26 cellular contexts compared by ENCODE assay signal in the genomic region with DNA sequence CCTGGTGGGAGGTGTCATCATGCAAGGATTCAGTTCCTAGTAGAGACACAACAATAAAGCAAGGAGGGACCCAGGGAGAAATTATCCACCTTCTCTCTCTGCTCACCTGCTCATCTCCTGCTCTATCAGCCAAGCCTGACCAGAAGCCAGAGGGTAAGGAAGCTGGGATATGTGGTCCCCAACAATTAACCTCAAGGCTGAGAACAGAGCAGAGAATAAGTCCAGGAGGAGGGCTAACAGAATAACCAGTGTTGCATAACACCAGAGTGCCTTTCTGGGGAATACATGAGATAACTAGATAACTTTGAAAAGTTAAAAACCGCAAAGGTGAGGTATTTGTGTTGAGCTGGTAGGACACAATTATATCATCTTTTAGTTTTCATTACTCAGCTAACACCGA.
"Had no signal": no experiment of that assay in that cellular context is flagged by ENCODE, and none has a peak within 500 bp of the region (broad histone marks: within the 10 kb centered on the region; RNA-seq: fewer than 3 reads in every experiment).

No MANE protein-coding gene starts in this region.

- H3K4me3 ChIP-seq: left lung, lower lobe of right lung, pancreas, skin epidermis, stomach, testis, thyroid gland, transverse colon, upper lobe of left lung, vagina had no signal

- DNase-seq: hippocampal formation; kidney glomerular epithelial cell; left colon; left lung; lower lobe of right lung; mesendoderm; naive B cell; natural killer cell; pancreas; retina; right cardiac atrium; stimulated activated CD4-positive, alpha-beta T cell treated with anti-CD3 and anti-CD28 coated beads, Interleukin-12 subunit alpha, Interleukin-12 subunit beta, amount 100 ng/mL, for 4 hours; stimulated activated CD4-positive, alpha-beta T cell treated with anti-CD3 and anti-CD28 coated beads, Interleukin-15, amount 100 ng/mL, for 24 hours; stimulated activated CD4-positive, alpha-beta T cell treated with anti-CD3 and anti-CD28 coated beads, Interleukin-2, amount 100 ng/mL, for 24 hours; stimulated activated CD4-positive, alpha-beta T cell treated with anti-CD3 and anti-CD28 coated beads, Interleukin-4, amount 100 ng/mL, for 1 hour; stimulated activated naive B cell treated with anti-CD40 and anti-IgM and Interleukin-4, amounts not matched to agents 10 μg/mL and 1 μg/mL and 100 μg/mL, for 72 hours; stimulated activated naive CD8-positive, alpha-beta T cell treated with anti-CD3 and anti-CD28 coated beads, Interleukin-15, Interleukin-2, amounts not matched to agents 100 U/mL and 50 U/mL, for 24 hours; stomach; testis; thyroid gland; transverse colon; upper lobe of left lung had no signal

- H3K9me3 Mint-ChIP-seq: natural killer cell had no signal

- H3K27ac Mint-ChIP-seq: mesothelial cell of epicardium; naive B cell; natural killer cell; stimulated activated naive B cell treated with anti-CD40 and anti-IgM and Interleukin-4, amounts not matched to agents 10 μg/mL and 1 μg/mL and 100 μg/mL, for 72 hours had no signal

- H3K4me3 Mint-ChIP-seq: mesothelial cell of epicardium; naive B cell; natural killer cell; stimulated activated naive B cell treated with anti-CD40 and anti-IgM and Interleukin-4, amounts not matched to agents 10 μg/mL and 1 μg/mL and 100 μg/mL, for 72 hours had no signal

- H3K27me3 ChIP-seq: left lung, pancreas, testis, thyroid gland, transverse colon, upper lobe of left lung, vagina had no signal

- H3K36me3 Mint-ChIP-seq: mesothelial cell of epicardium; naive B cell; natural killer cell; stimulated activated naive B cell treated with anti-CD40 and anti-IgM and Interleukin-4, amounts not matched to agents 10 μg/mL and 1 μg/mL and 100 μg/mL, for 72 hours had no signal

- ATAC-seq: left colon; left lung; lower lobe of right lung; natural killer cell; pancreas; right cardiac atrium; sciatic nerve; stimulated activated naive B cell treated with anti-CD40 and anti-IgM and Interleukin-4, amounts not matched to agents 10 μg/mL and 1 μg/mL and 100 μg/mL, for 72 hours; stimulated activated naive CD8-positive, alpha-beta T cell treated with anti-CD3 and anti-CD28 coated beads, Interleukin-15, Interleukin-2, amounts not matched to agents 100 U/mL and 50 U/mL, for 24 hours had no signal

- H3K4me1 ChIP-seq: left lung, lower lobe of right lung, pancreas, stomach, testis, transverse colon, upper lobe of left lung, vagina had no signal

- H3K36me3 ChIP-seq: left lung, lower lobe of right lung, pancreas, stomach, thyroid gland, transverse colon, upper lobe of left lung, vagina had no signal

- H3K9me3 ChIP-seq: left lung, lower lobe of right lung, pancreas, stomach, testis, thyroid gland, transverse colon, upper lobe of left lung, vagina had no signal

- H3K27ac ChIP-seq: left lung, lower lobe of right lung, pancreas, skin epidermis, stomach, testis, thyroid gland, transverse colon, upper lobe of left lung, vagina had no signal

- H3K4me1 Mint-ChIP-seq: mesothelial cell of epicardium, natural killer cell had no signal
